ENCODE assay signal across 1 cellular context in genomic region chr2:171598713-171599319, GRCh38.
TF ChIP-seq lines count a peak whose summit lies in the region.

No MANE protein-coding gene starts in this region.

TF ChIP-seq in WTC11, 78 proteins besides CTCF, POLR2A, EP300 and RAD21 (continued from another document):
- TF ChIP-seq, protein P1, sequence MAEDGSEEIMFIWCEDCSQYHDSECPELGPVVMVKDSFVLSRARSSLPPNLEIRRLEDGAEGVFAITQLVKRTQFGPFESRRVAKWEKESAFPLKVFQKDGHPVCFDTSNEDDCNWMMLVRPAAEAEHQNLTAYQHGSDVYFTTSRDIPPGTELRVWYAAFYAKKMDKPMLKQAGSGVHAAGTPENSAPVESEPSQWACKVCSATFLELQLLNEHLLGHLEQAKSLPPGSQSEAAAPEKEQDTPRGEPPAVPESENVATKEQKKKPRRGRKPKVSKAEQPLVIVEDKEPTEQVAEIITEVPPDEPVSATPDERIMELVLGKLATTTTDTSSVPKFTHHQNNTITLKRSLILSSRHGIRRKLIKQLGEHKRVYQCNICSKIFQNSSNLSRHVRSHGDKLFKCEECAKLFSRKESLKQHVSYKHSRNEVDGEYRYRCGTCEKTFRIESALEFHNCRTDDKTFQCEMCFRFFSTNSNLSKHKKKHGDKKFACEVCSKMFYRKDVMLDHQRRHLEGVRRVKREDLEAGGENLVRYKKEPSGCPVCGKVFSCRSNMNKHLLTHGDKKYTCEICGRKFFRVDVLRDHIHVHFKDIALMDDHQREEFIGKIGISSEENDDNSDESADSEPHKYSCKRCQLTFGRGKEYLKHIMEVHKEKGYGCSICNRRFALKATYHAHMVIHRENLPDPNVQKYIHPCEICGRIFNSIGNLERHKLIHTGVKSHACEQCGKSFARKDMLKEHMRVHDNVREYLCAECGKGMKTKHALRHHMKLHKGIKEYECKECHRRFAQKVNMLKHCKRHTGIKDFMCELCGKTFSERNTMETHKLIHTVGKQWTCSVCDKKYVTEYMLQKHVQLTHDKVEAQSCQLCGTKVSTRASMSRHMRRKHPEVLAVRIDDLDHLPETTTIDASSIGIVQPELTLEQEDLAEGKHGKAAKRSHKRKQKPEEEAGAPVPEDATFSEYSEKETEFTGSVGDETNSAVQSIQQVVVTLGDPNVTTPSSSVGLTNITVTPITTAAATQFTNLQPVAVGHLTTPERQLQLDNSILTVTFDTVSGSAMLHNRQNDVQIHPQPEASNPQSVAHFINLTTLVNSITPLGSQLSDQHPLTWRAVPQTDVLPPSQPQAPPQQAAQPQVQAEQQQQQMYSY (CRISPR knock-in tag; IDR thresholded peaks at IDR 0.05) = no peak
- TF ChIP-seq PREB (CRISPR knock-in tag; IDR thresholded peaks at IDR 0.05; ENCODE audit: borderline replicate concordance) = no peak
- TF ChIP-seq RORB (CRISPR knock-in tag; IDR thresholded peaks at IDR 0.05) = no peak
- TF ChIP-seq, protein P2, sequence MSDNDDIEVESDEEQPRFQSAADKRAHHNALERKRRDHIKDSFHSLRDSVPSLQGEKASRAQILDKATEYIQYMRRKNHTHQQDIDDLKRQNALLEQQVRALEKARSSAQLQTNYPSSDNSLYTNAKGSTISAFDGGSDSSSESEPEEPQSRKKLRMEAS (CRISPR knock-in tag; IDR thresholded peaks at IDR 0.05) = no peak
- TF ChIP-seq, protein P3, sequence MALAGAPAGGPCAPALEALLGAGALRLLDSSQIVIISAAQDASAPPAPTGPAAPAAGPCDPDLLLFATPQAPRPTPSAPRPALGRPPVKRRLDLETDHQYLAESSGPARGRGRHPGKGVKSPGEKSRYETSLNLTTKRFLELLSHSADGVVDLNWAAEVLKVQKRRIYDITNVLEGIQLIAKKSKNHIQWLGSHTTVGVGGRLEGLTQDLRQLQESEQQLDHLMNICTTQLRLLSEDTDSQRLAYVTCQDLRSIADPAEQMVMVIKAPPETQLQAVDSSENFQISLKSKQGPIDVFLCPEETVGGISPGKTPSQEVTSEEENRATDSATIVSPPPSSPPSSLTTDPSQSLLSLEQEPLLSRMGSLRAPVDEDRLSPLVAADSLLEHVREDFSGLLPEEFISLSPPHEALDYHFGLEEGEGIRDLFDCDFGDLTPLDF (CRISPR knock-in tag; IDR thresholded peaks at IDR 0.05) = no peak
- TF ChIP-seq FOXP1 (CRISPR knock-in tag; IDR thresholded peaks at IDR 0.05; ENCODE audit: borderline replicate concordance) = no peak
- no peak for TF ChIP-seq ZNF671 (CRISPR knock-in tag; IDR thresholded peaks at IDR 0.05)
TF ChIP-seq in WTC11: peak in this region for 0.
